30 cellular contexts compared by ENCODE assay signal in genomic region chr14:65499138-65499537, GRCh38.
"Had no signal": no experiment of that assay in that cellular context is flagged by ENCODE, and none has a peak within 500 bp of the region (broad histone marks: within the 10 kb centered on the region; RNA-seq: fewer than 3 reads in every experiment).

No MANE protein-coding gene starts in this region.

- H3K4me1 Mint-ChIP-seq: WTC11 had no signal

- FAIRE-seq: endometrium, endothelial cell of umbilical vein had no signal

- H3K4me1 ChIP-seq: colonic mucosa had no signal

- ATAC-seq: activated CD4-positive, alpha-beta T cell treated with anti-CD3 and anti-CD28 coated beads for 36 hours; activated CD8-positive, alpha-beta T cell treated with anti-CD3 and anti-CD28 coated beads for 36 hours; activated naive CD8-positive, alpha-beta T cell treated with anti-CD3 and anti-CD28 coated beads, Interleukin-2, amount 50 U/mL, for 24 hours; activated T-cell treated with anti-CD3 and anti-CD28 coated beads, Interleukin-2, amount 50 U/mL, for 4 hours; body of pancreas; gastroesophageal sphincter; heart right ventricle; WTC11 had no signal

- DNase-seq: activated CD4-positive, alpha-beta T cell treated with anti-CD3 and anti-CD28 coated beads for 36 hours; activated CD4-positive, alpha-beta T cell treated with anti-CD3 and anti-CD28 coated beads, Interleukin-2, amount 10 ng/mL, durations not matched to agents 7 days and 5 days; activated CD4-positive, alpha-beta T cell treated with anti-CD3 and anti-CD28 coated beads, Interleukin-2, amount 50 U/mL, for 48 hours; activated CD4-positive, CD25-positive, alpha-beta regulatory T cell treated with anti-CD3 and anti-CD28 coated beads, Interleukin-2, amount 50 U/mL, for 72 hours; activated CD8-positive, alpha-beta memory T cell treated with anti-CD3 and anti-CD28 coated beads for 24 hours; activated CD8-positive, alpha-beta T cell treated with anti-CD3 and anti-CD28 coated beads for 36 hours; activated effector memory CD4-positive, alpha-beta T cell treated with anti-CD3 and anti-CD28 coated beads, Interleukin-2, amount 50 U/mL, for 16 hours; activated naive CD4-positive, alpha-beta T cell treated with anti-CD3 and anti-CD28 coated beads for 36 hours; activated naive CD8-positive, alpha-beta T cell treated with anti-CD3 and anti-CD28 coated beads for 36 hours; activated naive CD8-positive, alpha-beta T cell treated with anti-CD3 and anti-CD28 coated beads, Interleukin-2, amount 50 U/mL, for 24 hours; activated T-cell treated with anti-CD3 and anti-CD28 coated beads, Interleukin-2, amount 50 U/mL, for 4 hours; adrenal gland; amygdala; aorta; body of pancreas; caudate nucleus; colonic mucosa; effector CD8-positive, alpha-beta T cell; esophagus squamous epithelium; foreskin melanocyte; heart right ventricle; T-helper 2 cell had no signal

- H3K27ac ChIP-seq: adrenal gland, body of pancreas, colonic mucosa, epithelial cell of prostate, esophagus squamous epithelium, heart right ventricle, VCaP had no signal

- H3K36me3 ChIP-seq: adrenal gland, colonic mucosa, esophagus squamous epithelium, gastroesophageal sphincter, heart right ventricle had no signal

- H3K27me3 Mint-ChIP-seq: activated CD4-positive, alpha-beta T cell treated with anti-CD3 and anti-CD28 coated beads for 36 hours; activated CD4-positive, alpha-beta T cell treated with anti-CD3 and anti-CD28 coated beads, Interleukin-2, amount 10 ng/mL, durations not matched to agents 7 days and 5 days; activated CD8-positive, alpha-beta T cell treated with anti-CD3 and anti-CD28 coated beads for 36 hours; activated naive CD4-positive, alpha-beta T cell treated with anti-CD3 and anti-CD28 coated beads, Interleukin-2, amount 50 U/mL, for 24 hours; activated naive CD8-positive, alpha-beta T cell treated with anti-CD3 and anti-CD28 coated beads for 36 hours; activated naive CD8-positive, alpha-beta T cell treated with anti-CD3 and anti-CD28 coated beads, Interleukin-2, amount 50 U/mL, for 24 hours had no signal

- H3K27me3 ChIP-seq: adrenal gland, body of pancreas, colonic mucosa, esophagus squamous epithelium, gastroesophageal sphincter, heart right ventricle had no signal

- H3K4me3 ChIP-seq: adrenal gland, body of pancreas, colonic mucosa, esophagus squamous epithelium, gastroesophageal sphincter, heart right ventricle had no signal

- H3K27ac Mint-ChIP-seq: activated CD4-positive, alpha-beta T cell treated with anti-CD3 and anti-CD28 coated beads for 36 hours; activated CD8-positive, alpha-beta T cell treated with anti-CD3 and anti-CD28 coated beads for 36 hours; activated naive CD4-positive, alpha-beta T cell treated with anti-CD3 and anti-CD28 coated beads for 36 hours; activated naive CD4-positive, alpha-beta T cell treated with anti-CD3 and anti-CD28 coated beads, Interleukin-2, amount 50 U/mL, for 24 hours; activated naive CD8-positive, alpha-beta T cell treated with anti-CD3 and anti-CD28 coated beads for 36 hours; activated naive CD8-positive, alpha-beta T cell treated with anti-CD3 and anti-CD28 coated beads, Interleukin-2, amount 50 U/mL, for 24 hours; activated T-helper 2 cell treated with anti-CD3 and anti-CD28 coated beads, Interferon-gamma antibody, Interleukin-2, Interleukin-4, amounts not matched to agents 10 μg/mL and 5 μg/mL and 100 μg/mL, durations not matched to agents 14 hours and 24 hours and 36 hours; WTC11 had no signal

- H3K9me3 ChIP-seq: adrenal gland, body of pancreas, colonic mucosa, esophagus squamous epithelium, gastroesophageal sphincter had no signal

- H3K4me3 Mint-ChIP-seq: activated CD4-positive, alpha-beta T cell treated with anti-CD3 and anti-CD28 coated beads for 36 hours; activated CD4-positive, alpha-beta T cell treated with anti-CD3 and anti-CD28 coated beads, Interleukin-2, amount 10 ng/mL, durations not matched to agents 7 days and 5 days; activated CD8-positive, alpha-beta T cell treated with anti-CD3 and anti-CD28 coated beads for 36 hours; activated naive CD4-positive, alpha-beta T cell treated with anti-CD3 and anti-CD28 coated beads for 36 hours; activated naive CD4-positive, alpha-beta T cell treated with anti-CD3 and anti-CD28 coated beads, Interleukin-2, amount 50 U/mL, for 24 hours; activated naive CD8-positive, alpha-beta T cell treated with anti-CD3 and anti-CD28 coated beads for 36 hours; activated naive CD8-positive, alpha-beta T cell treated with anti-CD3 and anti-CD28 coated beads, Interleukin-2, amount 50 U/mL, for 24 hours; activated T-cell treated with anti-CD3 and anti-CD28 coated beads, Interleukin-2, amount 50 U/mL, for 4 hours; WTC11 had no signal
